ENCODE assay signal across 12 cellular contexts in the genomic region with DNA sequence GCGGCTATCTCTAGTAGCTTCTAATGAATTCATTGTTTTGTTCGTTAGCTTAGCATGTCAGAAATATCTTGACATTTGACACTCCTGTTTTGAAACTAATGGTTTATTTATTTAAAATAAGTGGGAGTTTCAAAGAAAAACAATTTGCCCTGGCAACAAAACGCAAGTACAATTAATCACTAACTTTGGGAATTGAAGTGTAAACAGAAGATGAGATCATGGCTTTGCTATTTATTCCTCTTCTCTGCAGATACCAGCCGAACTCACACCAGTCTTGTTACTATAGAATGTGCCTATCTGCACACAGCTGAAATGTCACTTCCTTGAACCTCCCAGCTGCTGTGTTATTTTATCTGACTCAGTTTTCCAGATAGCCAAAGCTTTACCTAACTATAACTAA. TPM values are rescaled to one million over a fixed set of nuclear protein-coding genes. Genes with fewer than 3 reads are reported as not detected.
DNase-seq lines count a peak whose midpoint lies in the region; ATAC-seq and TF ChIP-seq lines count a peak whose summit lies in the region.
"Had no signal": no experiment of that assay in that cellular context is flagged by ENCODE, and none has a peak within 500 bp of the region (broad histone marks: within the 10 kb centered on the region; RNA-seq: fewer than 3 reads in every experiment).

No MANE protein-coding gene starts in this region.

- peaks cover 19% of the 10 kb centered on the region for H3K27me3 Mint-ChIP-seq in activated CD4-positive, alpha-beta T cell treated with anti-CD3 and anti-CD28 coated beads, Interleukin-2, amount 10 ng/mL, durations not matched to agents 24 days and 14 days
- H3K27me3 Mint-ChIP-seq in naive thymus-derived CD8-positive, alpha-beta T cell = peaks cover 18 to 43% (median 29%) of the 10 kb centered on the region in 5 donors

- no peaks in the 10 kb centered on the region for H3K4me1 Mint-ChIP-seq in activated CD4-positive, alpha-beta T cell treated with anti-CD3 and anti-CD28 coated beads, Interleukin-2, amount 10 ng/mL, durations not matched to agents 24 days and 14 days
- H3K4me1 Mint-ChIP-seq in naive thymus-derived CD8-positive, alpha-beta T cell = no peaks in the 10 kb centered on the region

- DNase-seq in cardiac muscle cell (ENCODE audit: low read depth in 1 of 2, low spot score in 1 of 2) (peak; percentile 29 to 65), right atrium auricular region (ENCODE audit: low spot score) (no peak), cardiac fibroblast (ENCODE audit: low read depth in 2 of 2) (peak; percentile 71 to 81), lower lobe of right lung (no peak), GM10248 (ENCODE audit: extremely low spot score) (no peak)
- no peak for DNase-seq in activated CD4-positive, alpha-beta T cell treated with anti-CD3 and anti-CD28 coated beads, Interleukin-2, amount 10 ng/mL, durations not matched to agents 24 days and 14 days
- no peak for DNase-seq in effector CD4-positive, alpha-beta T cell
- no peak for DNase-seq in naive thymus-derived CD8-positive, alpha-beta T cell
- DNase-seq: activated CD4-positive, alpha-beta T cell treated with anti-CD3 and anti-CD28 coated beads for 48 hours had no signal

- CTCF ChIA-PET in GM10248 (lab: Yijun Ruan, JAX) = interaction anchor here (0.8 to 3.9 kb wide), 2 partner anchors 9 to 12 kb away, joined by 3 to 18 read pairs; no protein-coding TSS in a partner anchor

- peak overlapping the region; percentile 98 for H3K27ac ChIP-seq in cardiac muscle cell
- H3K27ac ChIP-seq in right atrium auricular region = peak overlapping the region in 1 of 2 donors; percentile 74
- H3K27ac ChIP-seq in lower lobe of right lung = peak overlapping the region; percentile 24
- H3K27ac ChIP-seq: BLaER1 had no signal

- POLR2A ChIA-PET in GM10248 (lab: Yijun Ruan, JAX) = no interaction called here
- POLR2A ChIA-PET in naive thymus-derived CD8-positive, alpha-beta T cell (lab: Charles Lee) = no interaction called here

- H3K27me3 ChIP-seq in cardiac muscle cell (no peaks in the 10 kb centered on the region), right atrium auricular region (no peaks in the 10 kb centered on the region), lower lobe of right lung (ENCODE audit: low read depth) (no peaks in the 10 kb centered on the region)
- H3K27me3 ChIP-seq: BLaER1 had no signal

- H3K9me3 ChIP-seq in cardiac muscle cell (ENCODE audit: low read depth) (no peaks in the 10 kb centered on the region), right atrium auricular region (peaks cover 0 to 13% of the 10 kb centered on the region in 2 donors), lower lobe of right lung (no peaks in the 10 kb centered on the region)

- peak in 1 of 2 donors; percentile 76 for ATAC-seq in lower lobe of right lung
- no peak for ATAC-seq in naive thymus-derived CD8-positive, alpha-beta T cell

- TF ChIP-seq CTCF in cardiac muscle cell (IDR thresholded peaks at IDR 0.05; ENCODE audit: low read depth, low read length) (no peak), right atrium auricular region (IDR thresholded peaks at IDR 0.05) (no peak), cardiac fibroblast (IDR thresholded peaks at IDR 0.05; ENCODE audit: low read depth, low read length) (no peak), lower lobe of right lung (IDR thresholded peaks at IDR 0.05) (no peak), GM10248 (IDR thresholded peaks at IDR 0.05; ENCODE audit: control extremely low read depth, extremely low read depth, low read depth, missing control alignments) (no peak)

- intact Hi-C loops in lower lobe of right lung (cut with DNase I) = no loop called here
- intact Hi-C loops in activated CD4-positive, alpha-beta T cell treated with anti-CD3 and anti-CD28 coated beads, Interleukin-2, amount 10 ng/mL, durations not matched to agents 24 days and 14 days (cut with micrococcal nuclease) = no loop called here

- H3K36me3 ChIP-seq in cardiac muscle cell (peaks cover 29% of the 10 kb centered on the region), right atrium auricular region (no peaks in the 10 kb centered on the region), lower lobe of right lung (no peaks in the 10 kb centered on the region)
- H3K36me3 ChIP-seq: BLaER1 had no signal

- H3K9me3 Mint-ChIP-seq in activated CD4-positive, alpha-beta T cell treated with anti-CD3 and anti-CD28 coated beads, Interleukin-2, amount 10 ng/mL, durations not matched to agents 24 days and 14 days = no peaks in the 10 kb centered on the region
- peaks cover 0 to 8% (median 2%) of the 10 kb centered on the region in 9 donors for H3K9me3 Mint-ChIP-seq in naive thymus-derived CD8-positive, alpha-beta T cell

- H3K4me1 ChIP-seq in cardiac muscle cell (ENCODE audit: low read depth) = peaks cover 64% of the 10 kb centered on the region
- H3K4me1 ChIP-seq in right atrium auricular region = peaks cover 0 to 30% of the 10 kb centered on the region in 2 donors
- peaks cover 25% of the 10 kb centered on the region for H3K4me1 ChIP-seq in lower lobe of right lung
- H3K4me1 ChIP-seq: BLaER1 had no signal

- H3K4me3 Mint-ChIP-seq in activated CD4-positive, alpha-beta T cell treated with anti-CD3 and anti-CD28 coated beads, Interleukin-2, amount 10 ng/mL, durations not matched to agents 24 days and 14 days = no peak overlapping the region
- H3K4me3 Mint-ChIP-seq in naive thymus-derived CD8-positive, alpha-beta T cell = no peak overlapping the region
- H3K4me3 Mint-ChIP-seq: brain had no signal

- H3K4me3 ChIP-seq in cardiac muscle cell (no peak overlapping the region), right atrium auricular region (no peak overlapping the region), cardiac fibroblast (replicated peaks in 1 of 2; ENCODE audit: low read depth in 2 of 2, low read length in 2 of 2) (no peak overlapping the region), lower lobe of right lung (no peak overlapping the region)
- H3K4me3 ChIP-seq: BLaER1, lung had no signal

- no peak overlapping the region for H3K27ac Mint-ChIP-seq in activated CD4-positive, alpha-beta T cell treated with anti-CD3 and anti-CD28 coated beads, Interleukin-2, amount 10 ng/mL, durations not matched to agents 24 days and 14 days
- H3K27ac Mint-ChIP-seq in naive thymus-derived CD8-positive, alpha-beta T cell = no peak overlapping the region

- no peaks in the 10 kb centered on the region for H3K36me3 Mint-ChIP-seq in activated CD4-positive, alpha-beta T cell treated with anti-CD3 and anti-CD28 coated beads, Interleukin-2, amount 10 ng/mL, durations not matched to agents 24 days and 14 days (ENCODE audit: low read depth)
- peaks cover 0 to 5% (median 3%) of the 10 kb centered on the region in 3 donors for H3K36me3 Mint-ChIP-seq in naive thymus-derived CD8-positive, alpha-beta T cell

RNA-seq across cellular contexts. Expression of gene MASP1, which starts 27.5 kb away (rescaled TPM):
- total RNA-seq in cardiac muscle cell (397 and 507 TPM in 2 replicates), right atrium auricular region (10 to 100 TPM; 26.2 to 27.6 TPM), lower lobe of right lung (4.3 TPM)
- 428 and 517 TPM in 2 replicates for polyA plus RNA-seq in cardiac muscle cell
- not detected in 2 replicates for total RNA-seq in activated CD4-positive, alpha-beta T cell treated with anti-CD3 and anti-CD28 coated beads, Interleukin-2, amount 10 ng/mL, durations not matched to agents 24 days and 14 days
- total RNA-seq in naive thymus-derived CD8-positive, alpha-beta T cell = not detected
- polyA plus RNA-seq in naive thymus-derived CD8-positive, alpha-beta T cell = not detected

Comparison
In these comparisons a context has a peak if more than half of its experiments do, and no peak if none do; other contexts are left out.
1. DNase-seq: peak in cardiac muscle cell (2 of 2) and cardiac fibroblast (2 of 2); none in right atrium auricular region (single experiment), lower lobe of right lung (single experiment), activated CD4-positive, alpha-beta T cell treated with anti-CD3 and anti-CD28 coated beads, Interleukin-2, amount 10 ng/mL, durations not matched to agents 24 days and 14 days (single experiment), GM10248 (single experiment), effector CD4-positive, alpha-beta T cell (single experiment) and naive thymus-derived CD8-positive, alpha-beta T cell (0 of 10).
2. RNA of gene MASP1, which starts 27.5 kb away (total RNA-seq): 397 to 507 TPM in cardiac muscle cell; 26.2 to 27.6 TPM in right atrium auricular region, 4.3 TPM in lower lobe of right lung (single experiment), not detected in activated CD4-positive, alpha-beta T cell treated with anti-CD3 and anti-CD28 coated beads, Interleukin-2, amount 10 ng/mL, durations not matched to agents 24 days and 14 days and not detected in naive thymus-derived CD8-positive, alpha-beta T cell; every median in the first group is over 10 times any median in the second.